9 cellular contexts compared by ENCODE assay signal in the genomic region with DNA sequence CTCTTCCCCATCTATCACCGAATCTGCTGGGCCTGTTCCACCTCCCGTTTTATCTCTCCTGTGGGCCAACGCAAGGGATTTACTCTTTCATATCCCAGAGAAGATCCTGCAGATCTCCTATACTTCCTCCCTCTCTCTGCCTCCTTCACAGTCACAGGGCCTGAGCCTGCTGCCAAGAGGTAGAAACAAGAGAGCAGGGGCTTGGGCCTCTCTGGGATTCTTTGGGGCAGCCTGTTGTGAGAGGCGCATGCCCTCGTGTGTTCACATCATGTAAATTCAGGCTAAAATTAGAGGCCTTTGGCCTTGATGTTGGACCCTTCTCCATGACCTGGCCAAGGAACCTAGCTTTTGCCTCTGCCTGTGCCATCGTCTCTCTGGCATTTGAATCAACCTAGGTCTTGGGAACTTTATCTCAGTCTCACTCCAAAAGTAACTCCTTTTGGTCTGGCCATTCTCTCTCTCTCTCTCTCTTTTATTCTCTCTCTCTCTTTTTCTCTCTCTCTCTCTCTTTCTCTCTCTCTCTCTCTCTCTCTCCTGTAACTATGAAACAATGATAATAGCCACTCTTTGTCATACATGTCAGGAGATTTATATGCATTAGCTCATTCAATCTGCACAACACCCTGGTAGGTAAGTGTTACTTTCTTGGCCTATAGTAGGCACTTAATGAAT. TPM values are rescaled to one million over a fixed set of nuclear protein-coding genes. Genes with fewer than 3 reads are reported as not detected.
DNase-seq lines count a peak whose midpoint lies in the region; ATAC-seq and TF ChIP-seq lines count a peak whose summit lies in the region.
"Had no signal": no experiment of that assay in that cellular context is flagged by ENCODE, and none has a peak within 500 bp of the region (broad histone marks: within the 10 kb centered on the region; RNA-seq: fewer than 3 reads in every experiment).

No MANE protein-coding gene starts in this region.

- H3K36me3 Mint-ChIP-seq in osteocyte (ENCODE audit: unreplicated experiment): no peaks in the 10 kb centered on the region

- H3K27me3 Mint-ChIP-seq in osteocyte (ENCODE audit: unreplicated experiment): peaks cover 7% of the 10 kb centered on the region

- H3K9me3 Mint-ChIP-seq in osteocyte (ENCODE audit: unreplicated experiment): peaks cover 15% of the 10 kb centered on the region

- no peaks in the 10 kb centered on the region for H3K4me1 Mint-ChIP-seq in osteocyte (ENCODE audit: unreplicated experiment)

- no peak for DNase-seq in GM13977 (ENCODE audit: low spot score)
- peak; percentile 37 for DNase-seq in OCI-M1 (lab: John Stamatoyannopoulos, UW)
- DNase-seq in fibroblast of gingiva (ENCODE audit: low read depth): peak; percentile 17
- DNase-seq in osteocyte (ENCODE audit: extremely low spot score, unreplicated experiment): peak; percentile 54
- DNase-seq in GM19238 (ENCODE audit: insufficient read length, low spot score): no peak
- no peak for DNase-seq in NCI-H1105 (lab: John Stamatoyannopoulos, UW)
- no peak for DNase-seq in NCI-H146 treated with DMSO at 0.1 percent for 48 hours (lab: John Stamatoyannopoulos, UW; ENCODE audit: unreplicated experiment)
- DNase-seq: effector CD8-positive, alpha-beta T cell had no signal

- ATAC-seq in GM21528 (IDR thresholded peaks at IDR 0.05; ENCODE audit: low FRiP score, unreplicated experiment): no peak

- H3K27ac Mint-ChIP-seq in osteocyte (ENCODE audit: unreplicated experiment): no peak overlapping the region

- peak; percentile 41 for TF ChIP-seq CTCF in GM13977 (IDR thresholded peaks at IDR 0.05; ENCODE audit: extremely low read depth, insufficient read depth, missing control alignments)
- peak; percentile 39 for TF ChIP-seq CTCF in osteocyte (IDR thresholded peaks at IDR 0.05)

- in situ Hi-C loops in GM13977 (cut with MboI; ENCODE audit: low pct_unique_long_range_greater_than_20kb, low sequenced_read_pairs, unreplicated experiment): no loop called here

- no peak overlapping the region for H3K4me3 Mint-ChIP-seq in osteocyte (ENCODE audit: unreplicated experiment)

RNA-seq across cellular contexts. Expression of gene EFNB1, which starts 20.0 kb away (rescaled TPM):
- total RNA-seq in osteocyte: 17.2 and 18.2 TPM in 2 replicates

Comparison
In these comparisons a context has a peak if more than half of its experiments do, and no peak if none do; other contexts are left out.
1. DNase-seq: peak in OCI-M1 (single experiment), fibroblast of gingiva (single experiment) and osteocyte (single experiment); none in GM13977 (single experiment), GM19238 (single experiment), NCI-H1105 (single experiment) and NCI-H146 treated with DMSO at 0.1 percent for 48 hours (single experiment).